Comparison of ENCODE assay signal across 35 cellular contexts in the genomic region with DNA sequence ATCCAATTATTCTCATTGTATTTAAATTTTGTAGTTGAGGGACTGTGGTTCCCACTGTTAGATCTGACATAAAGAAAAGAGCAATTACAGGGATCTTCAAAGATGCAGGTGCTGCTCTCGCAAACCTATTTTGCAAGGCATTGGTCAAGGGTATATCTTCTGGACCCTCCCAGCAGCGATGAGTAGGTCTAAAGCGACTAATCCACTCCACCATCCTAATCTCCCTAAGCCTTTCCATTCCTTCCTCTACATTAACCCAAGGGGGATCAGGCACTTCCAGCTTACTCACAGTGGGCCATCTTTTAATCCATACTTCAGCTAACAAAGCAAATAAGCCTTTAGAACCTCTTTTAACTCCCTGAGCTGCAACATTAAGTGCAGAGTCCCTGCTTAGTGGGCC.
"Had no signal": no experiment of that assay in that cellular context is flagged by ENCODE, and none has a peak within 500 bp of the region (broad histone marks: within the 10 kb centered on the region; RNA-seq: fewer than 3 reads in every experiment).

No MANE protein-coding gene starts in this region.

- H3K36me3 ChIP-seq: adrenal gland, brain microvascular endothelial cell, breast epithelium had no signal

- H3K4me1 ChIP-seq: adrenal gland, body of pancreas, breast epithelium had no signal

- DNase-seq: activated CD4-positive, alpha-beta memory T cell treated with anti-CD3 and anti-CD28 coated beads, Interleukin-2, amount 10 ng/mL, durations not matched to agents 7 days and 5 days; activated CD4-positive, alpha-beta T cell treated with anti-CD3 and anti-CD28 coated beads for 1 hour; activated CD4-positive, alpha-beta T cell treated with anti-CD3 and anti-CD28 coated beads for 36 hours; activated CD4-positive, alpha-beta T cell treated with anti-CD3 and anti-CD28 coated beads for 48 hours; activated CD4-positive, alpha-beta T cell treated with anti-CD3 and anti-CD28 coated beads, Interleukin-2, amount 10 ng/mL, durations not matched to agents 7 days and 5 days; activated CD4-positive, alpha-beta T cell treated with anti-CD3 and anti-CD28 coated beads, Interleukin-2, amount 50 U/mL, for 48 hours; activated CD4-positive, CD25-positive, alpha-beta regulatory T cell; activated CD8-positive, alpha-beta memory T cell treated with anti-CD3 and anti-CD28 coated beads for 24 hours; activated CD8-positive, alpha-beta memory T cell treated with anti-CD3 and anti-CD28 coated beads, Interleukin-2, amount 10 ng/mL, durations not matched to agents 7 days and 5 days; activated CD8-positive, alpha-beta memory T cell treated with anti-CD3 and anti-CD28 coated beads, Interleukin-2, amount 50 U/mL, for 48 hours; activated CD8-positive, alpha-beta T cell treated with anti-CD3 and anti-CD28 coated beads, Interleukin-2, amount 10 ng/mL, durations not matched to agents 7 days and 5 days; activated effector memory CD4-positive, alpha-beta T cell treated with Interleukin-2 at 50 U/mL for 16 hours; activated gamma-delta T cell; activated naive CD4-positive, alpha-beta T cell treated with anti-CD3 and anti-CD28 coated beads for 36 hours; activated naive CD4-positive, alpha-beta T cell treated with anti-CD3 and anti-CD28 coated beads, Interleukin-2, amount 50 U/mL, for 16 hours; activated naive CD8-positive, alpha-beta T cell treated with anti-CD3 and anti-CD28 coated beads for 36 hours; activated T-cell treated with anti-CD3 and anti-CD28 coated beads, Interleukin-2, amount 50 U/mL, for 24 hours; activated T-cell treated with anti-CD3 and anti-CD28 coated beads, Interleukin-2, amount 50 U/mL, for 48 hours; adrenal gland; amniotic stem cell; aorta; body of pancreas; brain microvascular endothelial cell; central memory CD4-positive, alpha-beta T cell; T-helper 1 cell; T-helper 2 cell; T-helper 9 cell had no signal

- H3K4me3 Mint-ChIP-seq: activated CD4-positive, alpha-beta memory T cell treated with anti-CD3 and anti-CD28 coated beads, Interleukin-2, amount 10 ng/mL, durations not matched to agents 7 days and 5 days; activated CD4-positive, alpha-beta T cell treated with anti-CD3 and anti-CD28 coated beads for 36 hours; activated CD4-positive, alpha-beta T cell treated with anti-CD3 and anti-CD28 coated beads, Interleukin-2, amount 10 ng/mL, durations not matched to agents 7 days and 5 days; activated CD8-positive, alpha-beta memory T cell treated with anti-CD3 and anti-CD28 coated beads, Interleukin-2, amount 10 ng/mL, durations not matched to agents 7 days and 5 days; activated CD8-positive, alpha-beta T cell treated with anti-CD3 and anti-CD28 coated beads, Interleukin-2, amount 10 ng/mL, durations not matched to agents 7 days and 5 days; activated naive CD4-positive, alpha-beta T cell treated with anti-CD3 and anti-CD28 coated beads for 36 hours; activated naive CD8-positive, alpha-beta T cell treated with anti-CD3 and anti-CD28 coated beads for 36 hours; activated T-cell treated with anti-CD3 and anti-CD28 coated beads, Interleukin-2, amount 50 U/mL, for 24 hours; T-helper 1 cell treated with Interleukin-12 subunit alpha and Interleukin-12 subunit beta and Interleukin-4 antibody, amounts not matched to agents 30 μg/mL and 1 μg/mL, for 36 hours; T-helper 2 cell treated with Interferon-gamma antibody and Interleukin-4, amounts not matched to agents 5 μg/mL and 100 μg/mL, for 36 hours; WTC11 had no signal

- ATAC-seq: activated CD4-positive, alpha-beta T cell treated with anti-CD3 and anti-CD28 coated beads for 36 hours; activated CD4-positive, CD25-positive, alpha-beta regulatory T cell treated with anti-CD3 and anti-CD28 coated beads, Interleukin-2, amount 50 U/mL, for 24 hours; activated CD8-positive, alpha-beta memory T cell treated with anti-CD3 and anti-CD28 coated beads, Interleukin-2, amount 10 ng/mL, durations not matched to agents 7 days and 5 days; activated CD8-positive, alpha-beta T cell treated with anti-CD3 and anti-CD28 coated beads, Interleukin-2, amount 10 ng/mL, durations not matched to agents 7 days and 5 days; activated naive CD4-positive, alpha-beta T cell treated with anti-CD3 and anti-CD28 coated beads, Interleukin-2, amount 50 U/mL, for 72 hours; body of pancreas; WTC11 had no signal

- H3K27ac Mint-ChIP-seq: activated CD4-positive, alpha-beta memory T cell treated with anti-CD3 and anti-CD28 coated beads, Interleukin-2, amount 10 ng/mL, durations not matched to agents 7 days and 5 days; activated CD4-positive, alpha-beta T cell treated with anti-CD3 and anti-CD28 coated beads for 36 hours; activated CD4-positive, alpha-beta T cell treated with anti-CD3 and anti-CD28 coated beads, Interleukin-2, amount 10 ng/mL, durations not matched to agents 7 days and 5 days; activated CD8-positive, alpha-beta memory T cell treated with anti-CD3 and anti-CD28 coated beads, Interleukin-2, amount 10 ng/mL, durations not matched to agents 7 days and 5 days; activated CD8-positive, alpha-beta T cell treated with anti-CD3 and anti-CD28 coated beads, Interleukin-2, amount 10 ng/mL, durations not matched to agents 7 days and 5 days; activated naive CD4-positive, alpha-beta T cell treated with anti-CD3 and anti-CD28 coated beads for 36 hours; activated naive CD8-positive, alpha-beta T cell treated with anti-CD3 and anti-CD28 coated beads for 36 hours; activated T-cell treated with anti-CD3 and anti-CD28 coated beads, Interleukin-2, amount 50 U/mL, for 24 hours; activated T-helper 2 cell treated with anti-CD3 and anti-CD28 coated beads, Interferon-gamma antibody, Interleukin-2, Interleukin-4, amounts not matched to agents 10 μg/mL and 5 μg/mL and 100 μg/mL, durations not matched to agents 14 hours and 24 hours and 36 hours; T-helper 1 cell treated with Interleukin-12 subunit alpha and Interleukin-12 subunit beta and Interleukin-4 antibody, amounts not matched to agents 30 μg/mL and 1 μg/mL, for 36 hours; T-helper 2 cell treated with Interferon-gamma antibody and Interleukin-4, amounts not matched to agents 5 μg/mL and 100 μg/mL, for 36 hours; WTC11 had no signal

- H3K27me3 ChIP-seq: adrenal gland, body of pancreas, brain microvascular endothelial cell, breast epithelium had no signal

- H3K36me3 Mint-ChIP-seq: activated CD8-positive, alpha-beta memory T cell treated with anti-CD3 and anti-CD28 coated beads, Interleukin-2, amount 10 ng/mL, durations not matched to agents 7 days and 5 days; activated naive CD4-positive, alpha-beta T cell treated with anti-CD3 and anti-CD28 coated beads, Interleukin-2, amount 50 U/mL, for 72 hours; activated naive CD8-positive, alpha-beta T cell treated with anti-CD3 and anti-CD28 coated beads for 36 hours; WTC11 had no signal

- H3K9me3 ChIP-seq: adrenal gland, body of pancreas, breast epithelium had no signal

- H3K9me3 Mint-ChIP-seq: activated CD4-positive, alpha-beta memory T cell treated with anti-CD3 and anti-CD28 coated beads, Interleukin-2, amount 10 ng/mL, durations not matched to agents 7 days and 5 days; activated CD4-positive, alpha-beta T cell treated with anti-CD3 and anti-CD28 coated beads, Interleukin-2, amount 10 ng/mL, durations not matched to agents 7 days and 5 days; activated naive CD4-positive, alpha-beta T cell treated with anti-CD3 and anti-CD28 coated beads for 36 hours; activated naive CD4-positive, alpha-beta T cell treated with anti-CD3 and anti-CD28 coated beads, Interleukin-2, amount 50 U/mL, for 72 hours; activated naive CD8-positive, alpha-beta T cell treated with anti-CD3 and anti-CD28 coated beads for 36 hours; activated T-cell treated with anti-CD3 and anti-CD28 coated beads, Interleukin-2, amount 50 U/mL, for 24 hours; activated T-helper 2 cell treated with anti-CD3 and anti-CD28 coated beads, Interferon-gamma antibody, Interleukin-2, Interleukin-4, amounts not matched to agents 10 μg/mL and 5 μg/mL and 100 μg/mL, durations not matched to agents 14 hours and 24 hours and 36 hours; T-helper 1 cell treated with Interleukin-12 subunit alpha and Interleukin-12 subunit beta and Interleukin-4 antibody, amounts not matched to agents 30 μg/mL and 1 μg/mL, for 36 hours; T-helper 2 cell treated with Interferon-gamma antibody and Interleukin-4, amounts not matched to agents 5 μg/mL and 100 μg/mL, for 36 hours; WTC11 had no signal

- H3K27me3 Mint-ChIP-seq: activated CD4-positive, alpha-beta T cell treated with anti-CD3 and anti-CD28 coated beads for 36 hours; activated CD4-positive, alpha-beta T cell treated with anti-CD3 and anti-CD28 coated beads, Interleukin-2, amount 10 ng/mL, durations not matched to agents 7 days and 5 days; activated CD8-positive, alpha-beta memory T cell treated with anti-CD3 and anti-CD28 coated beads, Interleukin-2, amount 10 ng/mL, durations not matched to agents 7 days and 5 days; activated naive CD8-positive, alpha-beta T cell treated with anti-CD3 and anti-CD28 coated beads for 36 hours; activated T-cell treated with anti-CD3 and anti-CD28 coated beads, Interleukin-2, amount 50 U/mL, for 24 hours had no signal

- H3K27ac ChIP-seq: adrenal gland, body of pancreas, brain microvascular endothelial cell, breast epithelium, VCaP had no signal

- H3K4me1 Mint-ChIP-seq: activated CD4-positive, alpha-beta memory T cell treated with anti-CD3 and anti-CD28 coated beads, Interleukin-2, amount 10 ng/mL, durations not matched to agents 7 days and 5 days; activated CD4-positive, alpha-beta T cell treated with anti-CD3 and anti-CD28 coated beads for 36 hours; activated CD4-positive, alpha-beta T cell treated with anti-CD3 and anti-CD28 coated beads, Interleukin-2, amount 10 ng/mL, durations not matched to agents 7 days and 5 days; activated CD8-positive, alpha-beta memory T cell treated with anti-CD3 and anti-CD28 coated beads, Interleukin-2, amount 10 ng/mL, durations not matched to agents 7 days and 5 days; activated naive CD8-positive, alpha-beta T cell treated with anti-CD3 and anti-CD28 coated beads for 36 hours; WTC11 had no signal

- H3K4me3 ChIP-seq: adrenal gland, body of pancreas, breast epithelium had no signal
